In the genomic region with DNA sequence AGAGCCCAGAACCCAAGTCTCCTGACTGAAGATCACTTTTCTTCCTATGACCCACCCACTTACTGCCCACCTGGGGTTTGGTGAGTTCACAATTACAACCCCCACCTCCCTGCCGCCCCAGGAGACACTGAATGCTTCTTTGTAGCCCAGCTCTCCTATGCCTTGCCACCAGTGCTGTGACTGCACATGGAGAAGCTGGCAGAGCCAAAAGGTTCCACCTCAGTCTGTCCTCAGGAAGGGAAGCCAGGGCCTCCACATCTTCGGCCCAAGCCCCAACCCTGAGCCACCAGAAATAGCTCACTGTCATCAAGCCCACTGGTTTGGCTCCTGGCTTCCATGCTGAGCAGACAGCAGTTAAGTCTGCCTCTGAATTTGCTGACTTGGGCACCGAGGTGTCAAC, we compare ENCODE assay signal across 17 cellular contexts. TPM values are rescaled to one million over a fixed set of nuclear protein-coding genes. Genes with fewer than 3 reads are reported as not detected.
DNase-seq lines count a peak whose midpoint lies in the region; ATAC-seq and TF ChIP-seq lines count a peak whose summit lies in the region.
"Had no signal": no experiment of that assay in that cellular context is flagged by ENCODE, and none has a peak within 500 bp of the region (broad histone marks: within the 10 kb centered on the region; RNA-seq: fewer than 3 reads in every experiment).

No MANE protein-coding gene starts in this region.

- no peaks in the 10 kb centered on the region for H3K9me3 ChIP-seq in H9 (ENCODE audit: control insufficient read depth, low read depth, low read length)
- H3K9me3 ChIP-seq: BLaER1 treated with 17β-estradiol and CSF1 and Interleukin-3, amounts not matched to agents 10 nM and 100 nM; stomach had no signal

- peaks cover 43% of the 10 kb centered on the region for H3K4me1 Mint-ChIP-seq in T-helper 1 cell treated with Interleukin-12 subunit alpha and Interleukin-12 subunit beta and Interleukin-4 antibody, amounts not matched to agents 30 μg/mL and 1 μg/mL, for 36 hours (ENCODE audit: low read depth)
- H3K4me1 Mint-ChIP-seq in H9: peaks cover 15 to 18% of the 10 kb centered on the region in 2 experiments
- H3K4me1 Mint-ChIP-seq in central memory CD8-positive, alpha-beta T cell: peaks cover 36% of the 10 kb centered on the region
- H3K4me1 Mint-ChIP-seq in nephron: peaks cover 28% of the 10 kb centered on the region

- H3K23ac ChIP-seq in H9 (ENCODE audit: insufficient read length, low read depth, low read length): no peak overlapping the region

- H2BK12ac ChIP-seq in H9 (ENCODE audit: insufficient read length, low read depth, low read length): no peak overlapping the region

- H3K9ac ChIP-seq in H9 (ENCODE audit: extremely low read depth, insufficient read length, low read length): no peak overlapping the region
- H3K9ac ChIP-seq: BLaER1 treated with 17β-estradiol and CSF1 and Interleukin-3, amounts not matched to agents 10 nM and 100 nM had no signal

- H2BK20ac ChIP-seq in H9 (ENCODE audit: low read depth, low read length, poor library complexity, severe bottlenecking): no peak overlapping the region

- H3K27me3 ChIP-seq in H9 (ENCODE audit: insufficient read depth, low read length): no peaks in the 10 kb centered on the region
- no peaks in the 10 kb centered on the region for H3K27me3 ChIP-seq in brain microvascular endothelial cell (replicated peaks)
- H3K27me3 ChIP-seq: BLaER1 treated with 17β-estradiol and CSF1 and Interleukin-3, amounts not matched to agents 10 nM and 100 nM; stomach had no signal

- H3K27ac ChIP-seq in H9 (ENCODE audit: insufficient read length, low read depth, low read length) (no peak overlapping the region), brain microvascular endothelial cell (no peak overlapping the region)
- H3K27ac ChIP-seq: 22Rv1, skin epidermis, stomach had no signal

- H3K18ac ChIP-seq in H9 (ENCODE audit: insufficient read length, low read depth, low read length): no peak overlapping the region

- no peaks in the 10 kb centered on the region for H3K9me3 Mint-ChIP-seq in T-helper 1 cell treated with Interleukin-12 subunit alpha and Interleukin-12 subunit beta and Interleukin-4 antibody, amounts not matched to agents 30 μg/mL and 1 μg/mL, for 36 hours
- H3K9me3 Mint-ChIP-seq in H9: no peaks in the 10 kb centered on the region
- no peaks in the 10 kb centered on the region for H3K9me3 Mint-ChIP-seq in central memory CD8-positive, alpha-beta T cell
- no peaks in the 10 kb centered on the region for H3K9me3 Mint-ChIP-seq in nephron

- no peak overlapping the region for H3K4me2 ChIP-seq in H9 (ENCODE audit: insufficient read depth, insufficient read length, low read length)
- H3K4me2 ChIP-seq: BLaER1 treated with 17β-estradiol and CSF1 and Interleukin-3, amounts not matched to agents 10 nM and 100 nM had no signal

- peaks cover 72% of the 10 kb centered on the region for H3K36me3 Mint-ChIP-seq in T-helper 1 cell treated with Interleukin-12 subunit alpha and Interleukin-12 subunit beta and Interleukin-4 antibody, amounts not matched to agents 30 μg/mL and 1 μg/mL, for 36 hours (ENCODE audit: low read depth)
- peaks cover 44 to 87% (median 70%) of the 10 kb centered on the region in 3 experiments; a peak in 6 of 7 replicates for H3K36me3 Mint-ChIP-seq in H9 (ENCODE audit: insufficient read depth in 1 of 3, low read depth in 3 of 3)
- H3K36me3 Mint-ChIP-seq in central memory CD8-positive, alpha-beta T cell (ENCODE audit: insufficient read depth): peaks cover 93% of the 10 kb centered on the region
- H3K36me3 Mint-ChIP-seq in nephron (ENCODE audit: low read depth): peaks cover 78% of the 10 kb centered on the region

- H3K14ac ChIP-seq in H9 (ENCODE audit: insufficient read depth, low read length): no peak overlapping the region

- H3K23me2 ChIP-seq in H9 (ENCODE audit: insufficient read length, low read depth, low read length, poor library complexity, severe bottlenecking): no peaks in the 10 kb centered on the region

- H3K27me3 Mint-ChIP-seq in T-helper 1 cell treated with Interleukin-12 subunit alpha and Interleukin-12 subunit beta and Interleukin-4 antibody, amounts not matched to agents 30 μg/mL and 1 μg/mL, for 36 hours (ENCODE audit: low read depth): no peaks in the 10 kb centered on the region
- no peaks in the 10 kb centered on the region for H3K27me3 Mint-ChIP-seq in H9 (ENCODE audit: low read depth)
- H3K27me3 Mint-ChIP-seq in central memory CD8-positive, alpha-beta T cell: no peaks in the 10 kb centered on the region
- H3K27me3 Mint-ChIP-seq in nephron (ENCODE audit: low read depth): no peaks in the 10 kb centered on the region

- H3K36me3 ChIP-seq in brain microvascular endothelial cell (replicated peaks): peaks cover 54% of the 10 kb centered on the region

- no peak overlapping the region for H3T11ph ChIP-seq in H9 (ENCODE audit: low read length)

- no peak overlapping the region for H2BK15ac ChIP-seq in H9 (ENCODE audit: low read depth, low read length)

- in situ Hi-C loops in brain microvascular endothelial cell (cut with HindIII; ENCODE audit: low pct_ligation_motif_present, low sequenced_read_pairs): no loop called here

- H4K5ac ChIP-seq in H9 (ENCODE audit: insufficient read length, low read depth, low read length): no peak overlapping the region

- H3K4me3 Mint-ChIP-seq in T-helper 1 cell treated with Interleukin-12 subunit alpha and Interleukin-12 subunit beta and Interleukin-4 antibody, amounts not matched to agents 30 μg/mL and 1 μg/mL, for 36 hours: no peak overlapping the region
- H3K4me3 Mint-ChIP-seq in H9: no peak overlapping the region
- H3K4me3 Mint-ChIP-seq in central memory CD8-positive, alpha-beta T cell: no peak overlapping the region
- H3K4me3 Mint-ChIP-seq in nephron: no peak overlapping the region

- ATAC-seq in central memory CD8-positive, alpha-beta T cell (replicated peaks; ENCODE audit: extremely low read depth, poor library complexity, severe bottlenecking): no peak
- ATAC-seq in GM19467 (IDR thresholded peaks at IDR 0.05; ENCODE audit: unreplicated experiment): no peak
- ATAC-seq: Panc1 had no signal

- no peak overlapping the region for H2AK5ac ChIP-seq in H9 (ENCODE audit: insufficient read length, low read length)

- no peak overlapping the region for H2BK120ac ChIP-seq in H9 (ENCODE audit: low read depth, low read length, poor library complexity, severe bottlenecking)

- H4K20me1 ChIP-seq in H9 (ENCODE audit: control insufficient read depth, insufficient read depth, insufficient read length): no peaks in the 10 kb centered on the region

- H4K91ac ChIP-seq in H9 (ENCODE audit: insufficient read length, low read depth, low read length): no peak overlapping the region

- H4K8ac ChIP-seq in H9 (replicated peaks; ENCODE audit: insufficient read length, low read depth, low read length): no peak overlapping the region

- H3K79me2 ChIP-seq in H9 (ENCODE audit: insufficient read depth, low read length): no peaks in the 10 kb centered on the region

- no peak for TF ChIP-seq CTCF in H9 (conservative IDR thresholded peaks at IDR 0.05)
- TF ChIP-seq CTCF in nephron (IDR thresholded peaks at IDR 0.05; ENCODE audit: unreplicated experiment in 3 of 3): no peak
- no peak for TF ChIP-seq CTCF in brain microvascular endothelial cell (IDR thresholded peaks at IDR 0.05; ENCODE audit: low read depth, low read length, missing control alignments)

- no CpG with 5 or more reads among the region's 3 CpGs for WGBS in H9 (ENCODE audit: extremely low coverage, insufficient read length, low lambda C conversion rate)

- POLR2A ChIA-PET in HEK293T (lab: Yijun Ruan, JAX): interaction anchor here (3.5 kb wide), 1 partner anchor 30 kb away, joined by 13 read pairs; a partner anchor contains a TSS

- no peaks in the 10 kb centered on the region for H3K79me1 ChIP-seq in H9 (ENCODE audit: insufficient read depth, low read depth, low read length, poor library complexity, severe bottlenecking)

- H3K4me3 ChIP-seq in brain microvascular endothelial cell (ENCODE audit: low read depth, low read length): no peak overlapping the region
- H3K4me3 ChIP-seq: BLaER1 treated with 17β-estradiol and CSF1 and Interleukin-3, amounts not matched to agents 10 nM and 100 nM; skin epidermis; stomach had no signal

- H2AFZ ChIP-seq in H9 (ENCODE audit: low read length): no peak overlapping the region

- H3K4me1 ChIP-seq in H9 (ENCODE audit: insufficient read depth, low read length): no peaks in the 10 kb centered on the region; the same call in 1 of the 2 replicates

- peak overlapping the region; percentile 68 for H3K27ac Mint-ChIP-seq in T-helper 1 cell treated with Interleukin-12 subunit alpha and Interleukin-12 subunit beta and Interleukin-4 antibody, amounts not matched to agents 30 μg/mL and 1 μg/mL, for 36 hours
- peak overlapping the region in 2 of 3 experiments; percentile 39 to 57; a peak in 3 of 7 replicates for H3K27ac Mint-ChIP-seq in H9
- peak overlapping the region; percentile 19 for H3K27ac Mint-ChIP-seq in central memory CD8-positive, alpha-beta T cell (ENCODE audit: low read depth)
- H3K27ac Mint-ChIP-seq in nephron: peak overlapping the region; percentile 54 to 85 (median 80)

- H2BK5ac ChIP-seq in H9 (ENCODE audit: insufficient read length, low read length): no peak overlapping the region

- no peak overlapping the region for H3K56ac ChIP-seq in H9 (ENCODE audit: insufficient read length, low read depth, low read length)

- no peak for DNase-seq in T-helper 1 cell
- peak; percentile 22 for DNase-seq in H9
- no peak for DNase-seq in central memory CD8-positive, alpha-beta T cell (ENCODE audit: low spot score in 2 of 2)
- no peak for DNase-seq in HEK293T (ENCODE audit: extremely low spot score)
- no peak for DNase-seq in brain microvascular endothelial cell
- DNase-seq: activated gamma-delta T cell, NCI-H2081 treated with DMSO at 0.1 percent for 48 hours had no signal

- H3K4ac ChIP-seq in H9 (ENCODE audit: low read depth, low read length): no peak overlapping the region

- CTCF ChIA-PET in HEK293T (lab: Yijun Ruan, JAX): interaction anchor here (1.3 to 2.0 kb wide), 2 partner anchors 85 to 87 kb away, joined by 7 to 8 read pairs; no protein-coding TSS in a partner anchor

TF ChIP-seq in HEK293T, 16 proteins besides CTCF, POLR2A, EP300 and RAD21 (continues in another document):
- TF ChIP-seq SP1 (IDR thresholded peaks at IDR 0.05) (no peak), LEF1 (IDR thresholded peaks at IDR 0.05; ENCODE audit: borderline replicate concordance) (no peak), ZNF384 (IDR thresholded peaks at IDR 0.05) (no peak), HDGF (IDR thresholded peaks at IDR 0.05; ENCODE audit: borderline replicate concordance) (no peak), BHLHE40 (IDR thresholded peaks at IDR 0.05; ENCODE audit: borderline replicate concordance) (no peak), TARDBP (IDR thresholded peaks at IDR 0.05) (no peak), FOXM1 (IDR thresholded peaks at IDR 0.05; ENCODE audit: borderline replicate concordance) (no peak), FOXA1 (IDR thresholded peaks at IDR 0.05) (no peak), L3MBTL2 (conservative IDR thresholded peaks at IDR 0.05) (no peak), CTBP1 (IDR thresholded peaks at IDR 0.05; ENCODE audit: borderline replicate concordance) (no peak), SUZ12 (IDR thresholded peaks at IDR 0.05) (no peak)

RNA-seq across cellular contexts. Expression of a gene that starts 25.6 kb away (rescaled TPM):
- total RNA-seq in H9 (2021): 3.6 and 3.7 TPM in 2 replicates

RNA-seq across cellular contexts. Expression of a gene that starts 29.2 kb away (rescaled TPM):
- 172 TPM in 2 replicates for total RNA-seq in H9 (2021)

RNA-seq across cellular contexts. Expression of a gene that starts 29.3 kb away (rescaled TPM):
- 27.4 TPM in 2 replicates for total RNA-seq in H9 (2021)

RNA-seq across cellular contexts. Expression of a gene that starts 54.7 kb away (rescaled TPM):
- total RNA-seq in H9 (2021): not detected in 2 replicates
- total RNA-seq: fibroblast of villous mesenchyme, omental fat pad, stomach had no signal

RNA-seq across cellular contexts. Expression of a gene that starts 58.8 kb away (rescaled TPM):
- total RNA-seq in H9 (2021): 1.7 TPM in 2 replicates

Comparison
In these comparisons a context has a peak if more than half of its experiments do, and no peak if none do; other contexts are left out.
1. H3K27ac Mint-ChIP-seq: peak in every context shown above with its lines; median percentile 80 in nephron; 68 in T-helper 1 cell treated with Interleukin-12 subunit alpha and Interleukin-12 subunit beta and Interleukin-4 antibody, amounts not matched to agents 30 μg/mL and 1 μg/mL, for 36 hours; 48 in H9; 19 in central memory CD8-positive, alpha-beta T cell.